9 cellular contexts compared by ENCODE assay signal in genomic region chr15:67135494-67135893, GRCh38.
A peak's percentile ranks its signal among the peaks of the same experiment; 100 is the strongest.
DNase-seq lines count a peak whose midpoint lies in the region; ATAC-seq and TF ChIP-seq lines count a peak whose summit lies in the region.
"Had no signal": no experiment of that assay in that cellular context is flagged by ENCODE, and none has a peak within 500 bp of the region (broad histone marks: within the 10 kb centered on the region; RNA-seq: fewer than 3 reads in every experiment).

No MANE protein-coding gene starts in this region.

- WGBS in prostate gland: 14% methylated on average over 4 of the region's 4 CpGs

- intact Hi-C loops in CD8-positive, alpha-beta T cell (cut with DNase I, micrococcal nuclease): loop anchor here (2.0 kb wide), 2 partner anchors 69 to 71 kb away; partner anchors contain the start of gene SMAD3 (in 1 of the 2)
- intact Hi-C loops in prostate gland (cut with DNase I): loop anchor here (5.0 to 10.0 kb wide), 2 partner anchors 52 to 119 kb away; partner anchors contain the start of genes AAGAB and IQCH

- POLR2A ChIA-PET in CD8-positive, alpha-beta T cell (lab: Charles Lee): interaction anchor here (0.6 to 1.8 kb wide), 5 partner anchors 11 to 112 kb away, joined by 3 to 9 read pairs (median 4); no protein-coding TSS in a partner anchor
- POLR2A ChIA-PET in RWPE1 (lab: Yijun Ruan, JAX; ENCODE audit: low non-redundant PET): no interaction called here

- H3K36me3 ChIP-seq in CD8-positive, alpha-beta T cell (ENCODE audit: insufficient read depth, low read length): no peaks in the 10 kb centered on the region
- H3K36me3 ChIP-seq in prostate gland: no peaks in the 10 kb centered on the region

- H3K27ac ChIP-seq in CD8-positive, alpha-beta T cell (ENCODE audit: low read depth, low read length): peak overlapping the region; percentile 80
- peak overlapping the region; percentile 61 for H3K27ac ChIP-seq in RWPE1
- peak overlapping the region; percentile 82 to 83 for H3K27ac ChIP-seq in prostate gland

- no peaks in the 10 kb centered on the region for H3K9me3 ChIP-seq in CD8-positive, alpha-beta T cell (ENCODE audit: low read length)
- no peaks in the 10 kb centered on the region for H3K9me3 ChIP-seq in prostate gland

- no peak for ATAC-seq in CD8-positive, alpha-beta T cell
- ATAC-seq in GM21367 (IDR thresholded peaks at IDR 0.05; ENCODE audit: unreplicated experiment) (no peak), HG03571 (IDR thresholded peaks at IDR 0.05; ENCODE audit: unreplicated experiment) (no peak)

- H3K9me3 Mint-ChIP-seq in CD8-positive, alpha-beta T cell: no peaks in the 10 kb centered on the region

- peaks cover 85% of the 10 kb centered on the region for H3K4me1 Mint-ChIP-seq in CD8-positive, alpha-beta T cell (ENCODE audit: low read depth)

- no peaks in the 10 kb centered on the region for H3K36me3 Mint-ChIP-seq in CD8-positive, alpha-beta T cell

- no peak for TF ChIP-seq CTCF in CD8-positive, alpha-beta T cell (IDR thresholded peaks at IDR 0.05)
- no peak for TF ChIP-seq CTCF in RWPE1 (conservative IDR thresholded peaks at IDR 0.05; ENCODE audit: low read depth)
- peak in 1 of 4 experiments; percentile 10 for TF ChIP-seq CTCF in prostate gland (IDR thresholded peaks at IDR 0.05)

- H3K27me3 ChIP-seq in CD8-positive, alpha-beta T cell (ENCODE audit: insufficient read depth, low read length): no peaks in the 10 kb centered on the region
- H3K27me3 ChIP-seq in prostate gland (replicated peaks; ENCODE audit: insufficient read depth): no peaks in the 10 kb centered on the region

- no peak for TF ChIP-seq POLR2A in prostate gland (IDR thresholded peaks at IDR 0.05)

- CTCF ChIA-PET in CD8-positive, alpha-beta T cell (lab: Charles Lee): interaction anchor here (1.1 to 1.8 kb wide), 3 partner anchors 11 to 118 kb away, joined by 3 to 10 read pairs (median 4); no protein-coding TSS in a partner anchor
- CTCF ChIA-PET in RWPE1 (lab: Yijun Ruan, JAX): interaction anchor here (0.6 kb wide), 1 partner anchor 43 kb away, joined by 5 read pairs; no protein-coding TSS in a partner anchor

- no peaks in the 10 kb centered on the region for H3K27me3 Mint-ChIP-seq in CD8-positive, alpha-beta T cell (ENCODE audit: low read depth)

- peaks cover 43% of the 10 kb centered on the region for H3K4me1 ChIP-seq in CD8-positive, alpha-beta T cell (ENCODE audit: insufficient read depth, low read length)
- peaks cover 42% of the 10 kb centered on the region for H3K4me1 ChIP-seq in prostate gland (replicated peaks)

- H3K4me3 Mint-ChIP-seq in CD8-positive, alpha-beta T cell: peak overlapping the region; percentile 18

- no peak overlapping the region for H3K4me3 ChIP-seq in CD8-positive, alpha-beta T cell (ENCODE audit: low read depth, low read length)
- no peak overlapping the region for H3K4me3 ChIP-seq in prostate gland

- DNase-seq in CD8-positive, alpha-beta T cell: no peak
- DNase-seq in RWPE1 (ENCODE audit: low spot score) (no peak), fibroblast of gingiva (ENCODE audit: low read depth) (peak; percentile 92), prostate gland (ENCODE audit: low spot score) (no peak), midbrain (lab: John Stamatoyannopoulos, UW) (no peak), NCI-H2081 (lab: John Stamatoyannopoulos, UW) (no peak)
- DNase-seq: NCI-H69 had no signal

- H3K27ac Mint-ChIP-seq in CD8-positive, alpha-beta T cell: peak overlapping the region; percentile 99
